Comparison of ENCODE assay signal across 8 cellular contexts in the genomic region with DNA sequence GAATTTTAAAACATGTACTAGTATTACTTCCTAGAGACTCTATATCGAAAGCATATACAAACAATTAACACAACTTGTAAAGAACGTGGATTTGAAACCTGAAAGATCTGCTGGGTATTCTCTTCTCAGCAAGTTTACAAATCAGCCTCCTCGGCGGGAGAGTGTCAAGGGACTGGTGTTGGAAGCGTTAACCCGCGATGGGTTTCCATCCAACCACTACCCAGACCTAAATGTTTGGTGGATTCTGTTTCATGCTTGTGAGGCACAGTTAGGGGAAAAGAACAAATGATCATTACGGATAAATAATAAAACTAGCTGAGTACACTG. TPM values are rescaled to one million over a fixed set of nuclear protein-coding genes. Genes with fewer than 3 reads are reported as not detected.
DNase-seq lines count a peak whose midpoint lies in the region; ATAC-seq and TF ChIP-seq lines count a peak whose summit lies in the region.

No MANE protein-coding gene starts in this region.

- H3K4me1 ChIP-seq in OCI-LY3 (ENCODE audit: low read length) = peaks cover 7% of the 10 kb centered on the region; the same call in 1 of the 2 replicates

- peak; percentile 53 for DNase-seq in activated naive CD4-positive, alpha-beta T cell treated with anti-CD3 and anti-CD28 coated beads, Interleukin-2, amount 10 ng/mL, durations not matched to agents 7 days and 5 days
- DNase-seq in activated naive CD4-positive, alpha-beta T cell (lab: John Stamatoyannopoulos, UW) = no peak
- DNase-seq in brain pericyte (ENCODE audit: low read depth, low spot score) (peak; percentile 15), kidney epithelial cell (ENCODE audit: low read depth) (no peak), 8988T (no peak)
- DNase-seq in stimulated activated CD8-positive, alpha-beta memory T cell treated with anti-CD3 and anti-CD28 coated beads, Interleukin-4, amount 100 ng/mL, for 24 hours (ENCODE audit: low read depth) = peak; percentile 11

- peak overlapping the region; percentile 96 for H3K27ac Mint-ChIP-seq in activated naive CD4-positive, alpha-beta T cell treated with anti-CD3 and anti-CD28 coated beads, Interleukin-2, amount 10 ng/mL, durations not matched to agents 7 days and 5 days

- H3K36me3 ChIP-seq in OCI-LY3 (replicated peaks; ENCODE audit: low read depth, low read length) = no peaks in the 10 kb centered on the region
- no peaks in the 10 kb centered on the region for H3K36me3 ChIP-seq in kidney epithelial cell (ENCODE audit: control insufficient read depth, insufficient read depth, low read length)

- H4K20me1 ChIP-seq in OCI-LY3 (ENCODE audit: insufficient read depth, low read length) = no peaks in the 10 kb centered on the region

- H2AFZ ChIP-seq in OCI-LY3 (ENCODE audit: low read depth, low read length) = peak overlapping the region; percentile 92

- H3K9ac ChIP-seq in OCI-LY3 (ENCODE audit: low read length) = peak overlapping the region; percentile 86

- H3K4me3 Mint-ChIP-seq in activated naive CD4-positive, alpha-beta T cell treated with anti-CD3 and anti-CD28 coated beads, Interleukin-2, amount 10 ng/mL, durations not matched to agents 7 days and 5 days = peak overlapping the region; percentile 87

- H3K36me3 Mint-ChIP-seq in activated naive CD4-positive, alpha-beta T cell treated with anti-CD3 and anti-CD28 coated beads, Interleukin-2, amount 10 ng/mL, durations not matched to agents 7 days and 5 days = peaks cover 4% of the 10 kb centered on the region

- no peaks in the 10 kb centered on the region for H3K27me3 Mint-ChIP-seq in activated naive CD4-positive, alpha-beta T cell treated with anti-CD3 and anti-CD28 coated beads, Interleukin-2, amount 10 ng/mL, durations not matched to agents 7 days and 5 days

- peak; percentile 22 for ATAC-seq in HG02840 (IDR thresholded peaks at IDR 0.05; ENCODE audit: low FRiP score, unreplicated experiment)

- peak overlapping the region; percentile 96 for H3K4me3 ChIP-seq in OCI-LY3 (ENCODE audit: low read length)
- H3K4me3 ChIP-seq in kidney epithelial cell (ENCODE audit: low read depth, low read length) = peak overlapping the region; percentile 64

- CTCF ChIA-PET in activated naive CD4-positive, alpha-beta T cell treated with anti-CD3 and anti-CD28 coated beads, Interleukin-2, amount 10 ng/mL, durations not matched to agents 7 days and 5 days (lab: Charles Lee) = interaction anchor here (0.7 to 1.0 kb wide), 4 partner anchors 33 to 291 kb away, joined by 3 read pairs; no protein-coding TSS in a partner anchor

- peak overlapping the region; percentile 84 for H3K27ac ChIP-seq in OCI-LY3 (ENCODE audit: low read length)

- TF ChIP-seq CTCF in OCI-LY3 (IDR thresholded peaks at IDR 0.05; ENCODE audit: low read depth, low read length) = no peak
- no peak for TF ChIP-seq CTCF in kidney epithelial cell (IDR thresholded peaks at IDR 0.05; ENCODE audit: insufficient read depth, low read length, poor library complexity, severe bottlenecking)

- no peaks in the 10 kb centered on the region for H3K9me3 ChIP-seq in OCI-LY3 (ENCODE audit: insufficient read depth, low read length)

- no peaks in the 10 kb centered on the region for H3K9me3 Mint-ChIP-seq in activated naive CD4-positive, alpha-beta T cell treated with anti-CD3 and anti-CD28 coated beads, Interleukin-2, amount 10 ng/mL, durations not matched to agents 7 days and 5 days

- H3K4me2 ChIP-seq in OCI-LY3 (ENCODE audit: low read length) = peak overlapping the region; percentile 77

- H3K79me2 ChIP-seq in OCI-LY3 (ENCODE audit: low read length) = peaks cover 8% of the 10 kb centered on the region

- H3K27me3 ChIP-seq in OCI-LY3 (ENCODE audit: low read depth, low read length) (no peaks in the 10 kb centered on the region), kidney epithelial cell (ENCODE audit: control insufficient read depth, insufficient read depth, low read length) (no peaks in the 10 kb centered on the region)

- peaks cover 21% of the 10 kb centered on the region for H3K4me1 Mint-ChIP-seq in activated naive CD4-positive, alpha-beta T cell treated with anti-CD3 and anti-CD28 coated beads, Interleukin-2, amount 10 ng/mL, durations not matched to agents 7 days and 5 days

RNA-seq across cellular contexts. Expression of a gene that starts 0.8 kb away (rescaled TPM):
- total RNA-seq in kidney epithelial cell = 9.1 and 15.4 TPM in 2 replicates

RNA-seq across cellular contexts. Expression of a gene that starts 58.4 kb away (rescaled TPM):
- 64.6 and 65.7 TPM in 2 replicates for total RNA-seq in kidney epithelial cell

Comparison
In these comparisons a context has a peak if more than half of its experiments do, and no peak if none do; other contexts are left out.
1. DNase-seq: peak in activated naive CD4-positive, alpha-beta T cell treated with anti-CD3 and anti-CD28 coated beads, Interleukin-2, amount 10 ng/mL, durations not matched to agents 7 days and 5 days (single experiment), brain pericyte (single experiment) and stimulated activated CD8-positive, alpha-beta memory T cell treated with anti-CD3 and anti-CD28 coated beads, Interleukin-4, amount 100 ng/mL, for 24 hours (single experiment); none in activated naive CD4-positive, alpha-beta T cell (0 of 4), kidney epithelial cell (single experiment) and 8988T (single experiment).